Comparison of ENCODE assay signal across 1 cellular context in genomic region chr16:57536306-57537193, GRCh38.
TF ChIP-seq lines count a peak whose summit lies in the region.

TSS of gene CCDC102A (minus strand) at chr16:57536571. CDS start at chr16:57529177, 7,394 bp downstream.

TF ChIP-seq in HepG2, 621 proteins besides CTCF, POLR2A, EP300 and RAD21 (continued from another document and continues in another):
- TF ChIP-seq ZHX2 (IDR thresholded peaks at IDR 0.05; ENCODE audit: low read depth) (no peak), ZHX2 (CRISPR knock-in tag; IDR thresholded peaks at IDR 0.05; ENCODE audit: borderline replicate concordance) (no peak), BORCS8-MEF2B (CRISPR knock-in tag; IDR thresholded peaks at IDR 0.05) (no peak), ZNF558 (CRISPR knock-in tag; IDR thresholded peaks at IDR 0.05; ENCODE audit: borderline replicate concordance) (0 out of 2 replicates have a peak, but pooled peaks have one; percentile 8), LCORL (IDR thresholded peaks at IDR 0.05) (no peak), LCORL (CRISPR knock-in tag; IDR thresholded peaks at IDR 0.05) (peak; percentile 38), MXD4 (CRISPR knock-in tag; IDR thresholded peaks at IDR 0.05) (no peak), SPEN (CRISPR knock-in tag; IDR thresholded peaks at IDR 0.05; ENCODE audit: low read depth) (no peak; the same call in 1 of the 2 replicates), IRF9 (CRISPR knock-in tag; IDR thresholded peaks at IDR 0.05; ENCODE audit: borderline replicate concordance) (peak; percentile 5; the same call in 1 of the 2 replicates), MXI1 (IDR thresholded peaks at IDR 0.05; ENCODE audit: borderline replicate concordance, low read depth, low read length) (no peak), TCF7L2 (IDR thresholded peaks at IDR 0.05; ENCODE audit: low read depth, low read length) (no peak), ZNF619 (CRISPR knock-in tag; IDR thresholded peaks at IDR 0.05) (0 out of 2 replicates have a peak, but pooled peaks have one; percentile 39), SOX13 (IDR thresholded peaks at IDR 0.05) (no peak), SOX13 (CRISPR knock-in tag; conservative IDR thresholded peaks at IDR 0.05 in 1 of 2, IDR thresholded peaks at IDR 0.05 in 1 of 2) (no peak), HNF1B (CRISPR knock-in tag; IDR thresholded peaks at IDR 0.05) (peak; percentile 67; the same call in 1 of the 2 replicates), GLMP (CRISPR knock-in tag; IDR thresholded peaks at IDR 0.05; ENCODE audit: borderline replicate concordance) (no peak), ZNF574 (CRISPR knock-in tag; IDR thresholded peaks at IDR 0.05) (peak; percentile 12; the same call in 1 of the 2 replicates), ZNF20 (CRISPR knock-in tag; IDR thresholded peaks at IDR 0.05) (0 out of 2 replicates have a peak, but pooled peaks have one; percentile 50), SATB2 (CRISPR knock-in tag; IDR thresholded peaks at IDR 0.05) (no peak), ZSCAN25 (CRISPR knock-in tag; IDR thresholded peaks at IDR 0.05) (0 out of 2 replicates have a peak, but pooled peaks have one; percentile 37), FOXP4 (CRISPR knock-in tag; IDR thresholded peaks at IDR 0.05) (no peak), AKAP8 (CRISPR knock-in tag; IDR thresholded peaks at IDR 0.05) (0 out of 2 replicates have a peak, but pooled peaks have one; percentile 30), HOXA3 (CRISPR knock-in tag; IDR thresholded peaks at IDR 0.05) (peak; percentile 47; the same call in 1 of the 2 replicates), SOX5 (CRISPR knock-in tag; IDR thresholded peaks at IDR 0.05; ENCODE audit: borderline replicate concordance) (no peak), ZNF280B (CRISPR knock-in tag; IDR thresholded peaks at IDR 0.05; ENCODE audit: borderline replicate concordance) (peak; percentile 70; the same call in 1 of the 2 replicates), BCLAF1 (IDR thresholded peaks at IDR 0.05) (no peak), ZNF841 (CRISPR knock-in tag; IDR thresholded peaks at IDR 0.05; ENCODE audit: borderline replicate concordance) (no peak), TCF7 (IDR thresholded peaks at IDR 0.05; ENCODE audit: low read depth) (no peak)
